In the genomic region with DNA sequence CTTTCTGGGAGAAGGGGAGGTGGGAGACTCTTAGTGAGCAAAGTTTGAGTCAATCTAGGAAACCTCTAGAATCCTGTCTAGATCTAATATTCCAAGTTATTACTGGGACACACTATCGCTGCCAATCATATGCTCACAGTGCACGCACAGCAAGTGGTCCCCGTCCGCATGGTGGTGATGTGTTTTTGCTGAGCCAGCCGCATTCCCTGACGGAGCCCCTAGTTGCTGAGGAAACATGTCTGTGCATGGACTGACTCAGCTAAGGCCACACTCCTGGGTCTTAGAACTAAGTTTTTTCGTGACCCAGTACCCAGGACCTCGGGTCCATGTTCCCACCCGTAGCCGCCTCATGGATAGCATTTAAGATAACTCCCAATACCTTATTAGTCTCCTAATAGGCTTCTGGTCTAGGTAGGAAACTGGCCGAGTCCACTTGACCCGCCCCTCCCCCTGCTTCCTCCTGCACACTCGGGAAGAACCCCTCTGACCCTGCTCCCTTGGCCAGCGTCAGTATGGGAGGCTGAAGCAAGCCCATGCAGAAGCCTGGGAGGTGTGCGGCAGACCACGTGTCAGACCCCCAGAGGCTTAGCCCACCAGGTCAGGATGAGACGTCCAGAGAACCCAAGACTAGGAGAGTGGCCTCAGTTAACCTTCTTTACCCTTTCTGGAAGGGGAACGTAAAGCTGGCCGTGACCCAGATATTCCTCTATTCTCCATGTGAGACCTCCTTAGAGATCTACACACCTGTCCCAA, we compare ENCODE assay signal across 23 cellular contexts.
"Had no signal": no experiment of that assay in that cellular context is flagged by ENCODE, and none has a peak within 500 bp of the region (broad histone marks: within the 10 kb centered on the region; RNA-seq: fewer than 3 reads in every experiment).

No MANE protein-coding gene starts in this region.

- H3K36me3 ChIP-seq: uterus had no signal

- H3K4me3 ChIP-seq: coronary artery, gastrocnemius medialis, heart left ventricle, hepatocyte, lung, psoas muscle, sigmoid colon, thoracic aorta, tibial nerve, upper lobe of left lung, uterus had no signal

- H3K4me1 ChIP-seq: gastrocnemius medialis, psoas muscle, uterus had no signal

- H3K27me3 ChIP-seq: gastrocnemius medialis, heart left ventricle, hepatocyte, sigmoid colon, tibial nerve, upper lobe of left lung, uterus had no signal

- H2AFZ ChIP-seq: hepatocyte had no signal

- FAIRE-seq: kidney had no signal

- DNase-seq: effector memory CD8-positive, alpha-beta T cell; foreskin fibroblast; gastrocnemius medialis; heart left ventricle; kidney; natural killer cell; psoas muscle; right cardiac atrium; sigmoid colon; stimulated activated CD4-positive, alpha-beta T cell treated with anti-CD3 and anti-CD28 coated beads, Interleukin-2, amount 100 ng/mL, for 24 hours; stimulated activated CD4-positive, alpha-beta T cell treated with anti-CD3 and anti-CD28 coated beads, Interleukin-4, amount 100 ng/mL, for 24 hours; upper lobe of left lung; uterus had no signal

- H3K4me3 Mint-ChIP-seq: effector memory CD8-positive, alpha-beta T cell; memory B cell; natural killer cell; neural crest cell; stimulated activated memory B cell treated with anti-CD40 and anti-IgM and Interleukin-4, amounts not matched to agents 10 μg/mL and 1 μg/mL and 100 μg/mL, for 72 hours; stimulated activated naive CD8-positive, alpha-beta T cell treated with anti-CD3 and anti-CD28 coated beads, Interleukin-15, Interleukin-2, amounts not matched to agents 100 ng/mL and 50 ng/mL, for 24 hours had no signal

- H3K27ac Mint-ChIP-seq: memory B cell; natural killer cell; stimulated activated memory B cell treated with anti-CD40 and anti-IgM and Interleukin-4, amounts not matched to agents 10 μg/mL and 1 μg/mL and 100 μg/mL, for 72 hours; stimulated activated naive CD8-positive, alpha-beta T cell treated with anti-CD3 and anti-CD28 coated beads, Interleukin-15, Interleukin-2, amounts not matched to agents 100 ng/mL and 50 ng/mL, for 24 hours had no signal

- H3K9me3 Mint-ChIP-seq: effector memory CD8-positive, alpha-beta T cell; memory B cell; natural killer cell; neural crest cell; stimulated activated memory B cell treated with anti-CD40 and anti-IgM and Interleukin-4, amounts not matched to agents 10 μg/mL and 1 μg/mL and 100 μg/mL, for 72 hours; stimulated activated naive CD8-positive, alpha-beta T cell treated with anti-CD3 and anti-CD28 coated beads, Interleukin-15, Interleukin-2, amounts not matched to agents 100 ng/mL and 50 ng/mL, for 24 hours had no signal

- H3K27me3 Mint-ChIP-seq: effector memory CD8-positive, alpha-beta T cell; memory B cell; stimulated activated memory B cell treated with anti-CD40 and anti-IgM and Interleukin-4, amounts not matched to agents 10 μg/mL and 1 μg/mL and 100 μg/mL, for 72 hours; stimulated activated naive CD8-positive, alpha-beta T cell treated with anti-CD3 and anti-CD28 coated beads, Interleukin-15, Interleukin-2, amounts not matched to agents 100 ng/mL and 50 ng/mL, for 24 hours had no signal

- H3K27ac ChIP-seq: coronary artery, gastrocnemius medialis, heart left ventricle, hepatocyte, psoas muscle, sigmoid colon, thoracic aorta, tibial nerve, upper lobe of left lung, uterus had no signal

- ATAC-seq: effector memory CD8-positive, alpha-beta T cell; gastrocnemius medialis; left lobe of liver; natural killer cell; psoas muscle; stimulated activated memory B cell treated with anti-CD40 and anti-IgM and Interleukin-4, amounts not matched to agents 10 μg/mL and 1 μg/mL and 100 μg/mL, for 72 hours had no signal

- H3K4me2 ChIP-seq: hepatocyte had no signal

- H3K79me2 ChIP-seq: hepatocyte had no signal

- H3K9me3 ChIP-seq: gastrocnemius medialis, heart left ventricle, psoas muscle, sigmoid colon, thoracic aorta, tibial nerve, upper lobe of left lung, uterus had no signal
